Comparison of ENCODE assay signal across 21 cellular contexts in the genomic region with DNA sequence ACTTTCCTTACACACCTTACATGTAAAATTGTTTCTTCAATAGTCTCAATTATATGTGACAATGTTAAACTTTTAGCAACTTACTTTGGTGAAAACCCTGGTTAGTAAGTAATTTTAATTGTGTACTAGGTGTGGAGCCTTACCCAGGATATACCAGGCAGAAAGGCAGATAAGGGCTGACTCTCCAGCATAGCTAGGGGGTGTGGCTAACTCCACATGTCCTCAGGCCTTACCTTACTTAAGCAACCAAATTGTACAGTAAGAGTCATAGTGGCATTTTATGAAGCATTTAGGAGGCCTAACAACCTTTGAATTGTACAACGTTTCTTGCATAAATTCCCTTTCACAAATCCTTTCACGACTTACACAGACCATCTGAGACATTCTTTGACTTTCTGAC.
DNase-seq lines count a peak whose midpoint lies in the region; ATAC-seq, FAIRE-seq and TF ChIP-seq lines count a peak whose summit lies in the region.
"Had no signal": no experiment of that assay in that cellular context is flagged by ENCODE, and none has a peak within 500 bp of the region (broad histone marks: within the 10 kb centered on the region; RNA-seq: fewer than 3 reads in every experiment).

No MANE protein-coding gene starts in this region.

- dilution Hi-C loops in keratinocyte (cut with MboI; ENCODE audit: extremely low pct_ligation_motif_present, low sequenced_read_pairs): no loop called here

- intact Hi-C loops in activated T-helper 1 cell treated with anti-CD3 and anti-CD28 coated beads, Interleukin-12 subunit alpha, Interleukin-12 subunit beta, Interleukin-2, Interleukin-4 antibody, amounts not matched to agents 30 ng/mL and 10 ng/mL and 1 ng/mL, durations not matched to agents 14 hours and 24 hours and 36 hours (cut with micrococcal nuclease): no loop called here

- no peaks in the 10 kb centered on the region for H3K79me2 ChIP-seq in keratinocyte (ENCODE audit: control insufficient read depth, insufficient read depth, low read length)
- H3K79me2 ChIP-seq in smooth muscle cell (ENCODE audit: low read depth): no peaks in the 10 kb centered on the region

- H3K27me3 ChIP-seq in bronchial epithelial cell (ENCODE audit: control insufficient read depth, insufficient read depth, low read length) (no peaks in the 10 kb centered on the region), keratinocyte (ENCODE audit: control insufficient read depth, extremely low read depth, insufficient read depth, low read length) (no peaks in the 10 kb centered on the region), smooth muscle cell (ENCODE audit: low read depth) (no peaks in the 10 kb centered on the region)
- H3K27me3 ChIP-seq: SJSA1 had no signal

- no peak overlapping the region for H3K4me2 ChIP-seq in keratinocyte (ENCODE audit: control insufficient read depth, extremely low read depth, insufficient read depth, low read depth, low read length)
- H3K4me2 ChIP-seq in smooth muscle cell: no peak overlapping the region

- H2AFZ ChIP-seq in keratinocyte (ENCODE audit: control insufficient read depth, low read length) (no peak overlapping the region), smooth muscle cell (ENCODE audit: low read depth) (no peak overlapping the region)

- H3K9me3 Mint-ChIP-seq in activated T-helper 1 cell treated with anti-CD3 and anti-CD28 coated beads, Interleukin-12 subunit alpha, Interleukin-12 subunit beta, Interleukin-2, Interleukin-4 antibody, amounts not matched to agents 30 ng/mL and 10 ng/mL and 1 ng/mL, durations not matched to agents 14 hours and 24 hours and 36 hours: no peaks in the 10 kb centered on the region
- H3K9me3 Mint-ChIP-seq in activated CD4-positive, alpha-beta memory T cell treated with anti-CD3 and anti-CD28 coated beads, Interleukin-2, amount 10 ng/mL, durations not matched to agents 7 days and 5 days: peaks cover 2% of the 10 kb centered on the region

- no peaks in the 10 kb centered on the region for H4K20me1 ChIP-seq in keratinocyte (ENCODE audit: control insufficient read depth, extremely low read depth, insufficient read depth, low read length)
- H4K20me1 ChIP-seq in smooth muscle cell (ENCODE audit: low read depth): no peaks in the 10 kb centered on the region

- peaks cover 5% of the 10 kb centered on the region for H3K9me1 ChIP-seq in keratinocyte (ENCODE audit: control insufficient read depth, extremely low read depth, insufficient read depth, low read length)

- H3K4me1 Mint-ChIP-seq in activated T-helper 1 cell treated with anti-CD3 and anti-CD28 coated beads, Interleukin-12 subunit alpha, Interleukin-12 subunit beta, Interleukin-2, Interleukin-4 antibody, amounts not matched to agents 30 ng/mL and 10 ng/mL and 1 ng/mL, durations not matched to agents 14 hours and 24 hours and 36 hours (ENCODE audit: low read depth): peaks cover 9% of the 10 kb centered on the region
- no peaks in the 10 kb centered on the region for H3K4me1 Mint-ChIP-seq in activated CD4-positive, alpha-beta memory T cell treated with anti-CD3 and anti-CD28 coated beads, Interleukin-2, amount 10 ng/mL, durations not matched to agents 7 days and 5 days
- H3K4me1 Mint-ChIP-seq: CD8-positive, alpha-beta memory T cell had no signal

- no peak for FAIRE-seq in bronchial epithelial cell (lab: Jason Lieb, UNC)
- peak; percentile 73 for FAIRE-seq in keratinocyte (lab: Jason Lieb, UNC)
- FAIRE-seq: H54, RCC 7860 had no signal

- TF ChIP-seq CTCF in bronchial epithelial cell (IDR thresholded peaks at IDR 0.05; ENCODE audit: insufficient read depth, low read length, severe bottlenecking) (no peak), keratinocyte (optimal IDR thresholded peaks at IDR 0.05 in 1 of 3, IDR thresholded peaks at IDR 0.05 in 1 of 3, conservative IDR thresholded peaks at IDR 0.05 in 1 of 3; ENCODE audit: extremely low read depth in 1 of 3, insufficient read depth in 2 of 3, low read length in 3 of 3) (no peak), smooth muscle cell (IDR thresholded peaks at IDR 0.05; ENCODE audit: borderline replicate concordance, insufficient read depth, poor library complexity, severe bottlenecking) (no peak), GM13976 (IDR thresholded peaks at IDR 0.05; ENCODE audit: borderline replicate concordance, control extremely low read depth, extremely low read depth, insufficient read depth, missing control alignments) (no peak)

- H3K4me1 ChIP-seq in keratinocyte (ENCODE audit: control insufficient read depth, extremely low read depth, insufficient read depth, low read length) (peaks cover 48% of the 10 kb centered on the region), smooth muscle cell (ENCODE audit: low read depth) (no peaks in the 10 kb centered on the region)

- H3K9me3 ChIP-seq in keratinocyte (ENCODE audit: control insufficient read depth, low read depth, low read length) (peaks cover 2% of the 10 kb centered on the region), smooth muscle cell (replicated peaks; ENCODE audit: low read depth) (peaks cover 4% of the 10 kb centered on the region)
- H3K9me3 ChIP-seq: SJSA1 had no signal

- no peak for ATAC-seq in HG02884 (IDR thresholded peaks at IDR 0.05; ENCODE audit: unreplicated experiment)
- ATAC-seq: Right ventricle myocardium inferior had no signal

- DNase-seq in HT-29 (ENCODE audit: low spot score): peak; percentile 21
- DNase-seq in bronchial epithelial cell (ENCODE audit: low read depth): peak; percentile 85
- DNase-seq in keratinocyte (ENCODE audit: low read depth, low spot score): peak; percentile 25
- no peak for DNase-seq in smooth muscle cell (lab: John Stamatoyannopoulos, UW; ENCODE audit: unreplicated experiment)
- DNase-seq in GM13976 (ENCODE audit: low spot score): no peak
- no peak for DNase-seq in activated T-helper 1 cell treated with anti-CD3 and anti-CD28 coated beads, Interleukin-12 subunit alpha, Interleukin-12 subunit beta, Interleukin-2, Interleukin-4 antibody, amounts not matched to agents 30 ng/mL and 10 ng/mL and 1 ng/mL, durations not matched to agents 14 hours and 24 hours and 36 hours (ENCODE audit: low spot score)
- DNase-seq in activated CD4-positive, alpha-beta memory T cell treated with anti-CD3 and anti-CD28 coated beads, Interleukin-2, amount 10 ng/mL, durations not matched to agents 7 days and 5 days: no peak
- DNase-seq: Calu3; CD8-positive, alpha-beta memory T cell; GDM1; NCI-H1105; NCI-H146; NCI-H2029; NCI-H524 treated with DMSO at 0.1 percent for 48 hours; OCI-M1 had no signal

- POLR2A ChIA-PET in activated CD4-positive, alpha-beta memory T cell treated with anti-CD3 and anti-CD28 coated beads, Interleukin-2, amount 10 ng/mL, durations not matched to agents 7 days and 5 days (lab: Charles Lee): no interaction called here

- H3K27ac Mint-ChIP-seq in activated T-helper 1 cell treated with anti-CD3 and anti-CD28 coated beads, Interleukin-12 subunit alpha, Interleukin-12 subunit beta, Interleukin-2, Interleukin-4 antibody, amounts not matched to agents 30 ng/mL and 10 ng/mL and 1 ng/mL, durations not matched to agents 14 hours and 24 hours and 36 hours: no peak overlapping the region
- H3K27ac Mint-ChIP-seq in activated CD4-positive, alpha-beta memory T cell treated with anti-CD3 and anti-CD28 coated beads, Interleukin-2, amount 10 ng/mL, durations not matched to agents 7 days and 5 days: no peak overlapping the region
- H3K27ac Mint-ChIP-seq: CD8-positive, alpha-beta memory T cell had no signal

- no peaks in the 10 kb centered on the region for H3K36me3 Mint-ChIP-seq in activated T-helper 1 cell treated with anti-CD3 and anti-CD28 coated beads, Interleukin-12 subunit alpha, Interleukin-12 subunit beta, Interleukin-2, Interleukin-4 antibody, amounts not matched to agents 30 ng/mL and 10 ng/mL and 1 ng/mL, durations not matched to agents 14 hours and 24 hours and 36 hours (ENCODE audit: low read depth)
- no peaks in the 10 kb centered on the region for H3K36me3 Mint-ChIP-seq in activated CD4-positive, alpha-beta memory T cell treated with anti-CD3 and anti-CD28 coated beads, Interleukin-2, amount 10 ng/mL, durations not matched to agents 7 days and 5 days (ENCODE audit: low read depth)
- H3K36me3 Mint-ChIP-seq: CD8-positive, alpha-beta memory T cell had no signal

- CTCF ChIA-PET in activated CD4-positive, alpha-beta memory T cell treated with anti-CD3 and anti-CD28 coated beads, Interleukin-2, amount 10 ng/mL, durations not matched to agents 7 days and 5 days (lab: Charles Lee): no interaction called here

- 63% methylated on average over 2 of the region's 2 CpGs for WGBS in smooth muscle cell (ENCODE audit: low lambda C conversion rate)

- in situ Hi-C loops in GM13976 (cut with MboI; ENCODE audit: low sequenced_read_pairs, unreplicated experiment): no loop called here

- H3K9ac ChIP-seq in keratinocyte (ENCODE audit: control insufficient read depth, extremely low read depth, insufficient read depth, low read length) (no peak overlapping the region), smooth muscle cell (ENCODE audit: low read depth) (no peak overlapping the region)

- peak overlapping the region; percentile 88 for H3K27ac ChIP-seq in keratinocyte (ENCODE audit: control insufficient read depth, insufficient read depth, low read length)
- H3K27ac ChIP-seq in smooth muscle cell (ENCODE audit: low read depth): peak overlapping the region; percentile 15
- H3K27ac ChIP-seq: C4-2B, SJSA1 had no signal

- no peaks in the 10 kb centered on the region for H3K36me3 ChIP-seq in bronchial epithelial cell (ENCODE audit: control insufficient read depth, insufficient read depth, low read length)
- no peaks in the 10 kb centered on the region for H3K36me3 ChIP-seq in keratinocyte (ENCODE audit: control insufficient read depth in 2 of 2, extremely low read depth in 1 of 2, insufficient read depth in 2 of 2, low read length in 2 of 2)
- no peaks in the 10 kb centered on the region for H3K36me3 ChIP-seq in smooth muscle cell (ENCODE audit: low read depth)
- H3K36me3 ChIP-seq: SJSA1 had no signal

- H3F3A ChIP-seq in smooth muscle cell (ENCODE audit: low read depth): no peaks in the 10 kb centered on the region

- H3K4me3 Mint-ChIP-seq in activated T-helper 1 cell treated with anti-CD3 and anti-CD28 coated beads, Interleukin-12 subunit alpha, Interleukin-12 subunit beta, Interleukin-2, Interleukin-4 antibody, amounts not matched to agents 30 ng/mL and 10 ng/mL and 1 ng/mL, durations not matched to agents 14 hours and 24 hours and 36 hours: no peak overlapping the region
- no peak overlapping the region for H3K4me3 Mint-ChIP-seq in activated CD4-positive, alpha-beta memory T cell treated with anti-CD3 and anti-CD28 coated beads, Interleukin-2, amount 10 ng/mL, durations not matched to agents 7 days and 5 days
- H3K4me3 Mint-ChIP-seq: CD8-positive, alpha-beta memory T cell had no signal

- H3K4me3 ChIP-seq in bronchial epithelial cell (ENCODE audit: low read depth, low read length): no peak overlapping the region
- no peak overlapping the region for H3K4me3 ChIP-seq in keratinocyte (ENCODE audit: control insufficient read depth in 2 of 3, extremely low read depth in 1 of 3, insufficient read depth in 2 of 3, low read depth in 1 of 3, low read length in 3 of 3)
- no peak overlapping the region for H3K4me3 ChIP-seq in smooth muscle cell
- H3K4me3 ChIP-seq: SJSA1 had no signal

- H3K27me3 Mint-ChIP-seq in activated T-helper 1 cell treated with anti-CD3 and anti-CD28 coated beads, Interleukin-12 subunit alpha, Interleukin-12 subunit beta, Interleukin-2, Interleukin-4 antibody, amounts not matched to agents 30 ng/mL and 10 ng/mL and 1 ng/mL, durations not matched to agents 14 hours and 24 hours and 36 hours (ENCODE audit: insufficient read depth): peaks cover 2% of the 10 kb centered on the region
- no peaks in the 10 kb centered on the region for H3K27me3 Mint-ChIP-seq in activated CD4-positive, alpha-beta memory T cell treated with anti-CD3 and anti-CD28 coated beads, Interleukin-2, amount 10 ng/mL, durations not matched to agents 7 days and 5 days

Comparison
In these comparisons a context has a peak if more than half of its experiments do, and no peak if none do; other contexts are left out.
1. DNase-seq: peak in HT-29 (single experiment), bronchial epithelial cell (single experiment) and keratinocyte (single experiment); none in smooth muscle cell (single experiment), GM13976 (single experiment), activated T-helper 1 cell treated with anti-CD3 and anti-CD28 coated beads, Interleukin-12 subunit alpha, Interleukin-12 subunit beta, Interleukin-2, Interleukin-4 antibody, amounts not matched to agents 30 ng/mL and 10 ng/mL and 1 ng/mL, durations not matched to agents 14 hours and 24 hours and 36 hours (single experiment) and activated CD4-positive, alpha-beta memory T cell treated with anti-CD3 and anti-CD28 coated beads, Interleukin-2, amount 10 ng/mL, durations not matched to agents 7 days and 5 days (single experiment).